Comparison of ENCODE assay signal across 26 cellular contexts in the genomic region with DNA sequence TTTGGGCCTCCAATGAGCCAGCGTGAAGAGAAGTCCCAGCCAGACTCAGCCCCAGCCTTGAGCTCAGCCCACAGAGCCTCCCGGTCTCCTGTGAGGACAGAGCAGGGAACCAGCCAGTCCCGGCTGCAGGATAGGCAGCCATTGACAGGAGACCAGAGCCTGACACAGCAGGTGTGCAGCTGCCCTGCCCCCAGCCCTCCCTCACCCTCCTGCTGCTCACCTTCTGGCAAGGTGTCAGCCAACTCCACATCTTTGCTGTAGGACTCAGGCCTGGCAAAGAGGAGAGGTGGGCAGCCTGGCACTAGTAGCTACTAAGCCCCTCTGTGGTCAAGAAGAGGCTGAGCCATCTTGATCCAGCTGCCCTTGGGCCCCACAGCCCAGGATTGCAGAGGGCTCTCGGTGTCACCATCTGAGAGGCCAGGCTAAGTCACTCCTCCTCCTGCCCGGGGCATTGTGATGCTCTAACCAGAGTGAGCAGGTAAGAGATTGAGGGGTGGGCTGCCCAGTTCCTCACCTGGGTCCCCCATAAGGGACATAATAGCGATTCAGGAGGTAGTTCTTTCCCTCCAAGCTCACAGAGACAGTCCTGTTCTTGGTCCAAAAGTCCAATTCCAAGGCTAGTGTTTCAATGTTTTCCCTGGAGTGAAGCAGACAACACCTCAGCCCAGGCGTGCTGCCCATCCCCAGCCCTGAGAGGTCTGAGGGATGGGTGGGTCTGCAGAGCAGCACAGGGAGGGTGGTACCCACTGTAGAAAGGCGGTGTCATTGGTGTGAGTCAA. TPM values are rescaled to one million over a fixed set of nuclear protein-coding genes. Genes with fewer than 3 reads are reported as not detected.
DNase-seq lines count a peak whose midpoint lies in the region; ATAC-seq and TF ChIP-seq lines count a peak whose summit lies in the region.
"Had no signal": no experiment of that assay in that cellular context is flagged by ENCODE, and none has a peak within 500 bp of the region (broad histone marks: within the 10 kb centered on the region; RNA-seq: fewer than 3 reads in every experiment).

No MANE protein-coding gene starts in this region.

- no peak for TF ChIP-seq POLR2A in gastroesophageal sphincter (IDR thresholded peaks at IDR 0.05)

- H3K27ac ChIP-seq in HEK293 (ENCODE audit: extremely low read depth, low read depth, low read length) (no peak overlapping the region), gastroesophageal sphincter (no peak overlapping the region)
- H3K27ac ChIP-seq: 22Rv1, breast epithelium, SK-N-MC, transverse colon had no signal

- no peaks in the 10 kb centered on the region for H3K4me1 ChIP-seq in HEK293 (ENCODE audit: control insufficient read depth, insufficient read depth, low read length)
- peaks cover 0 to 17% (median 10%) of the 10 kb centered on the region in 3 donors for H3K4me1 ChIP-seq in gastroesophageal sphincter

- CTCF ChIA-PET in HEK293 (lab: Yijun Ruan, JAX), result interaction anchor here (0.5 to 5.4 kb wide), 10 partner anchors 10 to 296 kb away, joined by 3 to 43 read pairs (median 7); partner anchors contain the start of gene PHLDB1
- CTCF ChIA-PET in activated CD4-positive, alpha-beta T cell treated with anti-CD3 and anti-CD28 coated beads for 36 hours (lab: Charles Lee), result interaction anchor here (0.6 to 4.7 kb wide), 10 partner anchors 15 to 1240 kb away, joined by 3 to 32 read pairs (median 4); no protein-coding TSS in a partner anchor

- peak; percentile 15 for DNase-seq in DMS79 treated with DMSO at 0.1 percent for 48 hours (lab: John Stamatoyannopoulos, UW)
- no peak for DNase-seq in DMS79 (lab: John Stamatoyannopoulos, UW)
- peak; percentile 78 for DNase-seq in NCI-H69 (lab: John Stamatoyannopoulos, UW)
- peak; percentile 49 for DNase-seq in islet precursor cell
- DNase-seq in activated CD4-positive, alpha-beta T cell treated with anti-CD3 and anti-CD28 coated beads for 36 hours, result no peak
- DNase-seq in Kasumi-1 (lab: John Stamatoyannopoulos, UW), result no peak
- DNase-seq: activated CD4-positive, alpha-beta T cell treated with anti-CD3 and anti-CD28 coated beads, Interleukin-2, amount 50 U/mL, for 4 hours; activated CD8-positive, alpha-beta memory T cell treated with anti-CD3 and anti-CD28 coated beads, Interleukin-2, amount 50 U/mL, for 4 hours; activated gamma-delta T cell treated with Interleukin-2 at 50 U/mL for 16 hours; AML-193; cortex of kidney; Karpas-422; left cardiac atrium; naive B cell; NCI-H1048; NCI-H446; occipital lobe; stimulated activated naive CD8-positive, alpha-beta T cell treated with anti-CD3 and anti-CD28 coated beads, Interleukin-15, amount 100 ng/mL, for 72 hours; T-helper 2 cell; transverse colon had no signal

- H3K9me3 Mint-ChIP-seq in activated CD4-positive, alpha-beta T cell treated with anti-CD3 and anti-CD28 coated beads for 36 hours (ENCODE audit: low read depth), result no peaks in the 10 kb centered on the region
- H3K9me3 Mint-ChIP-seq: memory B cell; naive B cell; stimulated activated naive CD8-positive, alpha-beta T cell treated with anti-CD3 and anti-CD28 coated beads, Interleukin-15, amount 100 ng/mL, for 72 hours had no signal

- no peaks in the 10 kb centered on the region for H3K9me3 ChIP-seq in HEK293 (ENCODE audit: control insufficient read depth, insufficient read depth, low read depth, low read length)
- H3K9me3 ChIP-seq in gastroesophageal sphincter, result no peaks in the 10 kb centered on the region
- H3K9me3 ChIP-seq: breast epithelium, transverse colon had no signal

- H3K36me3 Mint-ChIP-seq in activated CD4-positive, alpha-beta T cell treated with anti-CD3 and anti-CD28 coated beads for 36 hours (ENCODE audit: low read depth), result no peaks in the 10 kb centered on the region
- H3K36me3 Mint-ChIP-seq: memory B cell, naive B cell had no signal

- peaks cover 0 to 15% of the 10 kb centered on the region in 2 experiments; a peak in 1 of 3 replicates for H3K36me3 ChIP-seq in HEK293 (ENCODE audit: control insufficient read depth in 2 of 2, insufficient read depth in 1 of 2, low read length in 2 of 2)
- H3K36me3 ChIP-seq in gastroesophageal sphincter, result peaks cover 0 to 25% of the 10 kb centered on the region in 2 donors
- H3K36me3 ChIP-seq: breast epithelium had no signal

- H3K27ac Mint-ChIP-seq in activated CD4-positive, alpha-beta T cell treated with anti-CD3 and anti-CD28 coated beads for 36 hours, result no peak overlapping the region
- H3K27ac Mint-ChIP-seq: memory B cell had no signal

- H3K4me3 ChIP-seq in HEK293 (ENCODE audit: low read depth, low read length) (no peak overlapping the region), gastroesophageal sphincter (no peak overlapping the region)
- H3K4me3 ChIP-seq: breast epithelium, SK-N-MC, transverse colon had no signal

- WGBS in gastroesophageal sphincter (ENCODE audit: low coverage in 1 of 2), 2 donors, result no CpG with 5 or more reads among the region's 8 CpGs

- intact Hi-C loops in activated CD4-positive, alpha-beta T cell treated with anti-CD3 and anti-CD28 coated beads for 36 hours (cut with DNase I, micrococcal nuclease), result no loop called here

- TF ChIP-seq EP300 in gastroesophageal sphincter (IDR thresholded peaks at IDR 0.05), result no peak

- H3K4me3 Mint-ChIP-seq in activated CD4-positive, alpha-beta T cell treated with anti-CD3 and anti-CD28 coated beads for 36 hours, result no peak overlapping the region
- H3K4me3 Mint-ChIP-seq: memory B cell; naive B cell; stimulated activated naive CD8-positive, alpha-beta T cell treated with anti-CD3 and anti-CD28 coated beads, Interleukin-15, amount 100 ng/mL, for 72 hours had no signal

- no peak for TF ChIP-seq CTCF in HEK293 (tag by site-specific recombination; IDR thresholded peaks at IDR 0.05)
- TF ChIP-seq CTCF in gastroesophageal sphincter (IDR thresholded peaks at IDR 0.05), result no peak

- no peak for ATAC-seq in activated CD4-positive, alpha-beta T cell treated with anti-CD3 and anti-CD28 coated beads for 36 hours
- ATAC-seq in gastroesophageal sphincter, result no peak
- ATAC-seq: stimulated activated naive CD8-positive, alpha-beta T cell treated with anti-CD3 and anti-CD28 coated beads, Interleukin-15, amount 100 ng/mL, for 72 hours had no signal

- H3K27me3 Mint-ChIP-seq in activated CD4-positive, alpha-beta T cell treated with anti-CD3 and anti-CD28 coated beads for 36 hours, result no peaks in the 10 kb centered on the region
- H3K27me3 Mint-ChIP-seq: stimulated activated naive CD8-positive, alpha-beta T cell treated with anti-CD3 and anti-CD28 coated beads, Interleukin-15, amount 100 ng/mL, for 72 hours had no signal

- POLR2A ChIA-PET in HEK293 (lab: Yijun Ruan, JAX), result no interaction called here
- POLR2A ChIA-PET in activated CD4-positive, alpha-beta T cell treated with anti-CD3 and anti-CD28 coated beads for 36 hours (lab: Charles Lee), result interaction anchor here (0.6 kb wide), 1 partner anchor 105 kb away, joined by 5 read pairs; no protein-coding TSS in a partner anchor

- H3K4me1 Mint-ChIP-seq in activated CD4-positive, alpha-beta T cell treated with anti-CD3 and anti-CD28 coated beads for 36 hours, result no peaks in the 10 kb centered on the region

- H3K27me3 ChIP-seq in gastroesophageal sphincter, result peaks cover 22% of the 10 kb centered on the region
- H3K27me3 ChIP-seq: breast epithelium, transverse colon had no signal

TF ChIP-seq in HEK293, 187 proteins besides CTCF, POLR2A, EP300 and RAD21:
- peak; percentile 55; the same call in 1 of the 2 replicates for TF ChIP-seq KLF1 (tag by site-specific recombination; IDR thresholded peaks at IDR 0.05)
- no peak for TF ChIP-seq ZNF792 (tag by site-specific recombination; IDR thresholded peaks at IDR 0.05)

RNA-seq across cellular contexts. Expression of gene TREH, which starts 18.6 kb away (rescaled TPM):
- not detected for total RNA-seq in activated CD4-positive, alpha-beta T cell treated with anti-CD3 and anti-CD28 coated beads for 36 hours
- total RNA-seq in gastroesophageal sphincter, result not detected
- total RNA-seq: breast epithelium, left cardiac atrium, occipital lobe had no signal

RNA-seq across cellular contexts. Expression of gene PHLDB1, which starts 53.4 kb away (rescaled TPM):
- 1 to 10 TPM; 1.7 to 2.7 TPM for total RNA-seq in activated CD4-positive, alpha-beta T cell treated with anti-CD3 and anti-CD28 coated beads for 36 hours
- 100 to 1,000 TPM in 2 of 4 donors, 10 to 100 TPM in 2; 45.8 to 144 (median 101) TPM for total RNA-seq in gastroesophageal sphincter

Comparison
In these comparisons a context has a peak if more than half of its experiments do, and no peak if none do; other contexts are left out.
1. DNase-seq: peak in DMS79 treated with DMSO at 0.1 percent for 48 hours (single experiment), NCI-H69 (single experiment) and islet precursor cell (single experiment); none in DMS79 (single experiment), activated CD4-positive, alpha-beta T cell treated with anti-CD3 and anti-CD28 coated beads for 36 hours (single experiment) and Kasumi-1 (0 of 2).
2. RNA of gene PHLDB1, which starts 53.4 kb away (total RNA-seq): 45.8 to 144 TPM in gastroesophageal sphincter; 1.7 to 2.7 TPM in activated CD4-positive, alpha-beta T cell treated with anti-CD3 and anti-CD28 coated beads for 36 hours; every median in the first group is over 10 times any median in the second.